In genomic region chr9:37146372-37146771, GRCh38 we compare ENCODE assay signal across 9 cellular contexts. TPM values are rescaled to one million over a fixed set of nuclear protein-coding genes. Genes with fewer than 3 reads are reported as not detected.
DNase-seq lines count a peak whose midpoint lies in the region; ATAC-seq and TF ChIP-seq lines count a peak whose summit lies in the region.
"Had no signal": no experiment of that assay in that cellular context is flagged by ENCODE, and none has a peak within 500 bp of the region (broad histone marks: within the 10 kb centered on the region; RNA-seq: fewer than 3 reads in every experiment).

No MANE protein-coding gene starts in this region.

- peak; percentile 25 for DNase-seq in GDM1 (lab: John Stamatoyannopoulos, UW)
- peak; percentile 28 for DNase-seq in SKM-1 (lab: John Stamatoyannopoulos, UW; ENCODE audit: unreplicated experiment)
- DNase-seq in left colon: no peak
- no peak for DNase-seq in NCI-H510A (lab: John Stamatoyannopoulos, UW)
- no peak for DNase-seq in HuH-7 (ENCODE audit: low spot score)
- no peak for DNase-seq in smooth muscle cell (lab: John Stamatoyannopoulos, UW; ENCODE audit: unreplicated experiment)
- DNase-seq: retina had no signal

- no peaks in the 10 kb centered on the region for H3K27me3 ChIP-seq in smooth muscle cell (ENCODE audit: low read depth)

- no peaks in the 10 kb centered on the region for H3K9me3 ChIP-seq in smooth muscle cell (replicated peaks; ENCODE audit: low read depth)

- intact Hi-C loops in left colon (cut with DNase I, micrococcal nuclease): no loop called here

- 76% methylated on average over 2 of the region's 2 CpGs for WGBS in smooth muscle cell (ENCODE audit: low lambda C conversion rate)

- no peak overlapping the region for H3K27ac ChIP-seq in smooth muscle cell (ENCODE audit: low read depth)

- H3K4me1 ChIP-seq in smooth muscle cell (ENCODE audit: low read depth): peaks cover 20% of the 10 kb centered on the region

- no peak overlapping the region for H3K4me3 ChIP-seq in smooth muscle cell

- ATAC-seq in GM21723 (IDR thresholded peaks at IDR 0.05; ENCODE audit: unreplicated experiment): peak; percentile 56
- ATAC-seq in left colon: peak; percentile 38
- ATAC-seq in HG02870 (IDR thresholded peaks at IDR 0.05; ENCODE audit: unreplicated experiment): no peak

- no peaks in the 10 kb centered on the region for H3K36me3 ChIP-seq in smooth muscle cell (ENCODE audit: low read depth)

- no peak for TF ChIP-seq CTCF in smooth muscle cell (IDR thresholded peaks at IDR 0.05; ENCODE audit: borderline replicate concordance, insufficient read depth, poor library complexity, severe bottlenecking)

- no peak overlapping the region for H2AFZ ChIP-seq in smooth muscle cell (ENCODE audit: low read depth)

- H3K4me2 ChIP-seq in smooth muscle cell: no peak overlapping the region

- H4K20me1 ChIP-seq in smooth muscle cell (ENCODE audit: low read depth): peaks cover 75% of the 10 kb centered on the region

- no peak overlapping the region for H3K9ac ChIP-seq in smooth muscle cell (ENCODE audit: low read depth)

- no peaks in the 10 kb centered on the region for H3F3A ChIP-seq in smooth muscle cell (ENCODE audit: low read depth)

- H3K79me2 ChIP-seq in smooth muscle cell (ENCODE audit: low read depth): no peaks in the 10 kb centered on the region

RNA-seq across cellular contexts. Expression of gene ZCCHC7, which starts 26.0 kb away (rescaled TPM):
- 10 to 100 TPM; 16.1 to 19.1 TPM for total RNA-seq in left colon
- 24.7 and 25.1 TPM in 2 replicates for total RNA-seq in smooth muscle cell
- 19.0 and 22.5 TPM in 2 replicates for polyA plus RNA-seq in smooth muscle cell

Comparison
In these comparisons a context has a peak if more than half of its experiments do, and no peak if none do; other contexts are left out.
1. DNase-seq: peak in GDM1 (single experiment) and SKM-1 (single experiment); none in left colon (0 of 2), NCI-H510A (single experiment), HuH-7 (single experiment) and smooth muscle cell (single experiment).